Comparison of ENCODE assay signal across 28 cellular contexts in genomic region chr9:31168161-31168560, GRCh38.
"Had no signal": no experiment of that assay in that cellular context is flagged by ENCODE, and none has a peak within 500 bp of the region (broad histone marks: within the 10 kb centered on the region; RNA-seq: fewer than 3 reads in every experiment).

No MANE protein-coding gene starts in this region.

- H3K4me3 ChIP-seq: adrenal gland, lower lobe of right lung, spleen, thoracic aorta, upper lobe of left lung had no signal

- H3K27ac Mint-ChIP-seq: activated B cell treated with CpG ODN at 0.5 μM for 24 hours; activated CD4-positive, alpha-beta T cell treated with anti-CD3 and anti-CD28 coated beads for 36 hours; activated naive CD8-positive, alpha-beta T cell; activated T-cell treated with anti-CD3 and anti-CD28 coated beads, Interleukin-2, amount 50 U/mL, for 24 hours; activated T-helper 17 cell treated with anti-CD3 and anti-CD28 coated beads, Interleukin-2, amount 50 U/mL, for 72 hours; endodermal cell; naive thymus-derived CD4-positive, alpha-beta T cell; T-helper 1 cell treated with Interleukin-12 subunit alpha and Interleukin-12 subunit beta and Interleukin-4 antibody, amounts not matched to agents 30 μg/mL and 1 μg/mL, for 36 hours had no signal

- H3K27me3 Mint-ChIP-seq: activated B cell treated with CpG ODN at 0.5 μM for 24 hours; activated CD4-positive, alpha-beta T cell treated with anti-CD3 and anti-CD28 coated beads for 36 hours; activated naive CD8-positive, alpha-beta T cell; activated T-cell treated with anti-CD3 and anti-CD28 coated beads, Interleukin-2, amount 50 U/mL, for 24 hours; activated T-helper 17 cell treated with anti-CD3 and anti-CD28 coated beads, Interleukin-2, amount 50 U/mL, for 72 hours had no signal

- ATAC-seq: activated CD4-positive, alpha-beta T cell treated with anti-CD3 and anti-CD28 coated beads for 36 hours; activated T-helper 17 cell treated with anti-CD3 and anti-CD28 coated beads, Interleukin-2, amount 50 U/mL, for 72 hours; left lobe of liver; lower lobe of right lung; naive thymus-derived CD4-positive, alpha-beta T cell had no signal

- H3K9me3 ChIP-seq: lower lobe of right lung, spleen, thoracic aorta, upper lobe of left lung had no signal

- H3K4me1 ChIP-seq: adrenal gland, lower lobe of right lung, spleen, upper lobe of left lung had no signal

- H3K4me3 Mint-ChIP-seq: activated B cell treated with CpG ODN at 0.5 μM for 24 hours; activated CD4-positive, alpha-beta T cell treated with anti-CD3 and anti-CD28 coated beads for 36 hours; activated naive CD8-positive, alpha-beta T cell; activated T-cell treated with anti-CD3 and anti-CD28 coated beads, Interleukin-2, amount 50 U/mL, for 24 hours; activated T-helper 17 cell treated with anti-CD3 and anti-CD28 coated beads, Interleukin-2, amount 50 U/mL, for 72 hours; endodermal cell; naive thymus-derived CD4-positive, alpha-beta T cell; neural crest cell; T-helper 1 cell treated with Interleukin-12 subunit alpha and Interleukin-12 subunit beta and Interleukin-4 antibody, amounts not matched to agents 30 μg/mL and 1 μg/mL, for 36 hours had no signal

- H3K27me3 ChIP-seq: adrenal gland, spleen, upper lobe of left lung had no signal

- H3K36me3 ChIP-seq: adrenal gland, lower lobe of right lung, spleen, thoracic aorta, upper lobe of left lung had no signal

- H3K27ac ChIP-seq: adrenal gland, lower lobe of right lung, spleen, thoracic aorta, upper lobe of left lung had no signal

- DNase-seq: activated B cell treated with CpG ODN at 0.5 μM for 24 hours; activated CD4-positive, alpha-beta T cell treated with anti-CD3 and anti-CD28 coated beads for 36 hours; activated CD4-positive, alpha-beta T cell treated with anti-CD3 and anti-CD28 coated beads, Interleukin-2, amount 50 U/mL, for 4 hours; activated CD8-positive, alpha-beta memory T cell treated with anti-CD3 and anti-CD28 coated beads for 24 hours; activated CD8-positive, alpha-beta memory T cell treated with anti-CD3 and anti-CD28 coated beads, Interleukin-2, amount 50 U/mL, for 4 hours; activated naive CD4-positive, alpha-beta T cell; activated T-cell treated with anti-CD3 and anti-CD28 coated beads, Interleukin-2, amount 50 U/mL, for 24 hours; adrenal gland; cerebellar nuclear complex; cortex of kidney; endodermal cell; erythroblast; foreskin melanocyte; islet precursor cell; lower lobe of right lung; naive thymus-derived CD4-positive, alpha-beta T cell; posterior cingulate gyrus; spleen; stimulated activated CD4-positive, alpha-beta T cell treated with anti-CD3 and anti-CD28 coated beads, Interleukin-4, amount 100 ng/mL, for 1 hour; stimulated activated naive CD4-positive, alpha-beta T cell treated with Interleukin-2 at 50 U/mL for 16 hours; T1000; upper lobe of left lung had no signal

- H3K4me1 Mint-ChIP-seq: activated B cell treated with CpG ODN at 0.5 μM for 24 hours; activated CD4-positive, alpha-beta T cell treated with anti-CD3 and anti-CD28 coated beads for 36 hours; activated T-helper 17 cell treated with anti-CD3 and anti-CD28 coated beads, Interleukin-2, amount 50 U/mL, for 72 hours; endodermal cell had no signal

- H3K9me3 Mint-ChIP-seq: activated B cell treated with CpG ODN at 0.5 μM for 24 hours; activated T-cell treated with anti-CD3 and anti-CD28 coated beads, Interleukin-2, amount 50 U/mL, for 24 hours; endodermal cell; T-helper 1 cell treated with Interleukin-12 subunit alpha and Interleukin-12 subunit beta and Interleukin-4 antibody, amounts not matched to agents 30 μg/mL and 1 μg/mL, for 36 hours had no signal
